1 cellular context compared by ENCODE assay signal in the genomic region with DNA sequence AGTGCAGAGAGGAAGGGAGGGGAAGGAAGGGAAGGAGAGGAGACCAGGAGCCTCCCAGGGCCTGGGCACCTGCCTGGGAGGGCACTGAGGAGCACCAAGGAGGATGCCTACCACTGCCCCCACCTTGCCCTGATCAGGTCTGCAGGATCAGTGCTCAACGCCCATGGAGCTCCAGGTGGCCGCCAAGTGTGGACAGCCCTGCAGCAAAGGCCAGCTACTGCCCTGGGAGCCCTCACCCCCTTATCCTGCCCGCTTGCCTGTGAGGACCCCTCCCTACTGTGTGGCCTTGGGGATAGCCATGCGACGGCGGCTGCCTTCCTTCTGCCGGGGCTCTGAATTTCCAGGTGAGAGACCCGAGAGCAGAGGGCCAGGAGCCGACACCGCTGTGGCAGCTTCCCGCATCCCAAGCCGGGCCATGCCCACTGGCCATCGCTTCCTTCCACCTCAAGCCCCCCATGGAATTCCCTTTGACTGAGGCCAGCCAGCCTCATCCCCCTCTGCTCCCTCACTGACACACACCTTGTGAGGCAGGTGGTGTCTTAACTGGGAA.
TF ChIP-seq lines count a peak whose summit lies in the region.

No MANE protein-coding gene starts in this region.

TF ChIP-seq in H1, 55 proteins besides CTCF, POLR2A, EP300 and RAD21:
- TF ChIP-seq SP2 (IDR thresholded peaks at IDR 0.05; ENCODE audit: low read length), result no peak
- no peak for TF ChIP-seq YY1 (IDR thresholded peaks at IDR 0.05; ENCODE audit: low read depth, low read length)
- TF ChIP-seq BRCA1 (IDR thresholded peaks at IDR 0.05; ENCODE audit: low read depth, low read length), result no peak
- no peak for TF ChIP-seq HDAC6 (IDR thresholded peaks at IDR 0.05; ENCODE audit: low read depth, low read length)
- TF ChIP-seq POU5F1 (IDR thresholded peaks at IDR 0.05; ENCODE audit: low read depth, low read length), result no peak
- no peak for TF ChIP-seq TAF7 (optimal IDR thresholded peaks at IDR 0.05; ENCODE audit: borderline replicate concordance, low read depth, low read length)
- TF ChIP-seq HDAC2 (IDR thresholded peaks at IDR 0.05; ENCODE audit: borderline replicate concordance in 1 of 2, low read depth in 2 of 2, low read length in 2 of 2), result no peak
- TF ChIP-seq, protein P1, sequence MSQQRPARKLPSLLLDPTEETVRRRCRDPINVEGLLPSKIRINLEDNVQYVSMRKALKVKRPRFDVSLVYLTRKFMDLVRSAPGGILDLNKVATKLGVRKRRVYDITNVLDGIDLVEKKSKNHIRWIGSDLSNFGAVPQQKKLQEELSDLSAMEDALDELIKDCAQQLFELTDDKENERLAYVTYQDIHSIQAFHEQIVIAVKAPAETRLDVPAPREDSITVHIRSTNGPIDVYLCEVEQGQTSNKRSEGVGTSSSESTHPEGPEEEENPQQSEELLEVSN (IDR thresholded peaks at IDR 0.05), result no peak
- no peak for TF ChIP-seq SIRT6 (IDR thresholded peaks at IDR 0.05; ENCODE audit: low read length)
